16 cellular contexts compared by ENCODE assay signal in genomic region chr15:36156855-36157521, GRCh38.
A peak's percentile ranks its signal among the peaks of the same experiment; 100 is the strongest.
DNase-seq lines count a peak whose midpoint lies in the region; ATAC-seq and TF ChIP-seq lines count a peak whose summit lies in the region.
"Had no signal": no experiment of that assay in that cellular context is flagged by ENCODE, and none has a peak within 500 bp of the region (broad histone marks: within the 10 kb centered on the region; RNA-seq: fewer than 3 reads in every experiment).

No MANE protein-coding gene starts in this region.

- no peaks in the 10 kb centered on the region for H3K36me3 Mint-ChIP-seq in MCF 10A (ENCODE audit: insufficient read depth, unreplicated experiment)

- H2AFZ ChIP-seq in mammary epithelial cell (ENCODE audit: low read depth, low read length) = no peak overlapping the region

- in situ Hi-C loops in mammary epithelial cell (cut with MboI; ENCODE audit: low sequenced_read_pairs in 2 of 2) = no loop called here

- H3K27me3 ChIP-seq in mammary epithelial cell (ENCODE audit: insufficient read depth, low read length) (peaks cover 2% of the 10 kb centered on the region), liver (ENCODE audit: control insufficient read depth in 4 of 4, insufficient read depth in 4 of 4, low read length in 3 of 4) (no peaks in the 10 kb centered on the region), aorta (ENCODE audit: control insufficient read depth in 1 of 2, insufficient read depth in 2 of 2, low read length in 1 of 2) (no peaks in the 10 kb centered on the region)

- H3K4me3 ChIP-seq in mammary epithelial cell (replicated peaks in 1 of 3; ENCODE audit: insufficient read depth in 1 of 3, low read depth in 2 of 3, low read length in 3 of 3) = no peak overlapping the region
- H3K4me3 ChIP-seq in epithelial cell of proximal tubule (ENCODE audit: low read depth, low read length) = no peak overlapping the region
- no peak overlapping the region for H3K4me3 ChIP-seq in liver (ENCODE audit: low read depth in 1 of 3, low read length in 3 of 3)
- H3K4me3 ChIP-seq in aorta (ENCODE audit: low read length in 2 of 2) = no peak overlapping the region

- H3K79me2 ChIP-seq in mammary epithelial cell (ENCODE audit: insufficient read depth, low read length) = no peaks in the 10 kb centered on the region

- H3K9me3 ChIP-seq in mammary epithelial cell (replicated peaks; ENCODE audit: insufficient read depth, low read length) = no peaks in the 10 kb centered on the region
- H3K9me3 ChIP-seq in liver (ENCODE audit: control insufficient read depth in 4 of 4, low read length in 3 of 4) = no peaks in the 10 kb centered on the region
- H3K9me3 ChIP-seq in aorta (ENCODE audit: control insufficient read depth, low read length) = no peaks in the 10 kb centered on the region

- no peaks in the 10 kb centered on the region for H3K4me1 ChIP-seq in mammary epithelial cell (ENCODE audit: insufficient read depth, low read length)
- peaks cover 0 to 8% (median 2%) of the 10 kb centered on the region in 4 donors for H3K4me1 ChIP-seq in liver (ENCODE audit: control insufficient read depth in 4 of 4, insufficient read depth in 4 of 4, low read length in 3 of 4)
- no peaks in the 10 kb centered on the region for H3K4me1 ChIP-seq in aorta (ENCODE audit: control insufficient read depth in 1 of 2, insufficient read depth in 2 of 2, low read length in 2 of 2)

- no peak overlapping the region for H3K27ac ChIP-seq in mammary epithelial cell (ENCODE audit: insufficient read depth, low read depth, low read length)
- no peak overlapping the region for H3K27ac ChIP-seq in liver (ENCODE audit: low read depth in 1 of 2, low read length in 2 of 2)
- H3K27ac ChIP-seq in aorta (ENCODE audit: low read depth in 1 of 2, low read length in 2 of 2) = no peak overlapping the region
- H3K27ac ChIP-seq: 22Rv1, KMS-11 had no signal

- no peak overlapping the region for H3K4me3 Mint-ChIP-seq in MCF 10A (ENCODE audit: unreplicated experiment)
- H3K4me3 Mint-ChIP-seq: activated CD4-positive, alpha-beta T cell treated with anti-CD3 and anti-CD28 coated beads, Interleukin-2, amount 10 ng/mL, durations not matched to agents 7 days and 5 days had no signal

- H3K4me1 Mint-ChIP-seq in MCF 10A (ENCODE audit: insufficient read depth, unreplicated experiment) = no peaks in the 10 kb centered on the region
- H3K4me1 Mint-ChIP-seq: activated CD4-positive, alpha-beta T cell treated with anti-CD3 and anti-CD28 coated beads, Interleukin-2, amount 10 ng/mL, durations not matched to agents 7 days and 5 days had no signal

- CTCF ChIA-PET in MCF 10A (lab: Yijun Ruan, JAX) = interaction anchor here (0.8 kb wide), 1 partner anchor 10 kb away, joined by 3 read pairs; no protein-coding TSS in a partner anchor
- CTCF ChIA-PET in mammary epithelial cell (lab: Charles Lee; ENCODE audit: low non-redundant PET) = no interaction called here

- ATAC-seq in aorta (ENCODE audit: low FRiP score) (peak; percentile 42), HG02981 (IDR thresholded peaks at IDR 0.05; ENCODE audit: unreplicated experiment) (no peak)
- ATAC-seq: HCT116 had no signal

- no TSS peak for BruUV-seq in MCF 10A (replicated peaks; lab: Mats Ljungman, UMichigan)
- BruUV-seq in mammary epithelial cell (replicated peaks; lab: Mats Ljungman, UMichigan) = no TSS peak

- H3K27me3 Mint-ChIP-seq in MCF 10A (ENCODE audit: insufficient read depth, unreplicated experiment) = no peaks in the 10 kb centered on the region
- H3K27me3 Mint-ChIP-seq: activated CD4-positive, alpha-beta T cell treated with anti-CD3 and anti-CD28 coated beads, Interleukin-2, amount 10 ng/mL, durations not matched to agents 7 days and 5 days had no signal

- no peaks in the 10 kb centered on the region for H4K20me1 ChIP-seq in mammary epithelial cell (ENCODE audit: insufficient read depth, low read length)

- no peak for TF ChIP-seq CTCF in MCF 10A (IDR thresholded peaks at IDR 0.05; ENCODE audit: unreplicated experiment)
- TF ChIP-seq CTCF in mammary epithelial cell (conservative IDR thresholded peaks at IDR 0.05 in 1 of 2, IDR thresholded peaks at IDR 0.05 in 1 of 2; ENCODE audit: extremely low read depth in 1 of 2, insufficient read depth in 1 of 2, low read depth in 1 of 2, low read length in 2 of 2) = no peak
- TF ChIP-seq CTCF in epithelial cell of proximal tubule (conservative IDR thresholded peaks at IDR 0.05; ENCODE audit: low read depth, low read length) = no peak
- TF ChIP-seq CTCF in liver (IDR thresholded peaks at IDR 0.05; ENCODE audit: low read depth, low read length, missing input control) = no peak

- DNase-seq in MCF 10A (ENCODE audit: unreplicated experiment) = peak; percentile 47
- no peak for DNase-seq in mammary epithelial cell
- DNase-seq in epithelial cell of proximal tubule (ENCODE audit: low read depth) = peak; percentile 66
- peak in 1 of 2 donors; percentile 47 for DNase-seq in aorta
- no peak for DNase-seq in NCI-H1105 treated with DMSO at 0.1 percent for 48 hours (lab: John Stamatoyannopoulos, UW)
- DNase-seq in NCI-H1417 (lab: John Stamatoyannopoulos, UW) = no peak
- DNase-seq: activated CD4-positive, alpha-beta T cell treated with anti-CD3 and anti-CD28 coated beads, Interleukin-2, amount 10 ng/mL, durations not matched to agents 7 days and 5 days; DMS 273 treated with DMSO at 0.1 percent for 48 hours; NCI-H2107; substantia nigra had no signal

- dilution Hi-C loops in mammary epithelial cell (cut with HindIII; ENCODE audit: low sequenced_read_pairs) = no loop called here

- POLR2A ChIA-PET in MCF 10A (lab: Yijun Ruan, JAX) = interaction anchor here (0.6 kb wide), 1 partner anchor 285 kb away, joined by 3 read pairs; no protein-coding TSS in a partner anchor

- WGBS in mammary epithelial cell (ENCODE audit: low coverage, missing lambda C conversion rate) = no CpG with 5 or more reads among the region's 1 CpG
- WGBS in liver = 63% methylated on average over 1 of the region's 1 CpG
- whole genome bisulfite sequencing in aorta, 2 donors = 40 to 64% methylated on average over 1 of the region's 1 CpG

- H3K9me3 Mint-ChIP-seq in MCF 10A (ENCODE audit: unreplicated experiment) = peaks cover 24% of the 10 kb centered on the region

- H3K36me3 ChIP-seq in mammary epithelial cell (ENCODE audit: insufficient read depth, low read length) (no peaks in the 10 kb centered on the region), liver (ENCODE audit: control insufficient read depth in 4 of 4, insufficient read depth in 3 of 4, low read depth in 1 of 4, low read length in 3 of 4) (peaks cover 0 to 1% (median 0%) of the 10 kb centered on the region in 4 donors), aorta (ENCODE audit: control insufficient read depth in 1 of 2, insufficient read depth in 2 of 2, low read length in 1 of 2) (no peaks in the 10 kb centered on the region)

- H3K9ac ChIP-seq in mammary epithelial cell (ENCODE audit: insufficient read depth, low read length) (no peak overlapping the region), liver (ENCODE audit: low read depth in 1 of 2, low read length in 2 of 2) (no peak overlapping the region)
- H3K9ac ChIP-seq: KMS-11 had no signal

- no peak for TF ChIP-seq RAD21 in liver (IDR thresholded peaks at IDR 0.05)

- H3K27ac Mint-ChIP-seq in MCF 10A (ENCODE audit: low read depth, unreplicated experiment) = no peak overlapping the region
- H3K27ac Mint-ChIP-seq: activated CD4-positive, alpha-beta T cell treated with anti-CD3 and anti-CD28 coated beads, Interleukin-2, amount 10 ng/mL, durations not matched to agents 7 days and 5 days; activated T-helper 2 cell treated with anti-CD3 and anti-CD28 coated beads, Interferon-gamma antibody, Interleukin-2, Interleukin-4, amounts not matched to agents 10 μg/mL and 5 μg/mL and 100 μg/mL, durations not matched to agents 14 hours and 24 hours and 36 hours had no signal

- intact Hi-C loops in MCF 10A (cut with micrococcal nuclease) (no loop called here), mammary epithelial cell (cut with micrococcal nuclease) (no loop called here), aorta (cut with DNase I) (no loop called here)

- H3K4me2 ChIP-seq in mammary epithelial cell (ENCODE audit: insufficient read depth, low read depth, low read length) = no peak overlapping the region
- H3K4me2 ChIP-seq: KMS-11 had no signal

TF ChIP-seq in liver, 16 proteins besides CTCF, POLR2A, EP300 and RAD21:
- no peak for TF ChIP-seq TAF1 (conservative IDR thresholded peaks at IDR 0.05)
- TF ChIP-seq FOXA2 (IDR thresholded peaks at IDR 0.05) = no peak
- no peak for TF ChIP-seq HNF4G (IDR thresholded peaks at IDR 0.05)
- TF ChIP-seq ATF3 (IDR thresholded peaks at IDR 0.05) = no peak
- no peak for TF ChIP-seq MAX (IDR thresholded peaks at IDR 0.05)
- TF ChIP-seq RXRA (IDR thresholded peaks at IDR 0.05) = peak in 1 of 2 donors; percentile 17
- TF ChIP-seq SP1 (IDR thresholded peaks at IDR 0.05) = no peak
- TF ChIP-seq GABPA (IDR thresholded peaks at IDR 0.05 in 1 of 2, conservative IDR thresholded peaks at IDR 0.05 in 1 of 2) = no peak
- peak; percentile 28 to 48 for TF ChIP-seq HNF4A (conservative IDR thresholded peaks at IDR 0.05)
- no peak for TF ChIP-seq ZBTB33 (IDR thresholded peaks at IDR 0.05)
- TF ChIP-seq NR2F2 (IDR thresholded peaks at IDR 0.05) = no peak
- TF ChIP-seq YY1 (IDR thresholded peaks at IDR 0.05) = peak; percentile 22
TF ChIP-seq in liver: peak in this region for 3.

Comparison
In these comparisons a context has a peak if more than half of its experiments do, and no peak if none do; other contexts are left out.
1. DNase-seq: peak in MCF 10A (single experiment) and epithelial cell of proximal tubule (single experiment); none in mammary epithelial cell (single experiment), NCI-H1105 treated with DMSO at 0.1 percent for 48 hours (single experiment) and NCI-H1417 (0 of 3).